In genomic region chr4:5874811-5875465, GRCh38 we compare ENCODE assay signal across 13 cellular contexts. TPM values are rescaled to one million over a fixed set of nuclear protein-coding genes. Genes with fewer than 3 reads are reported as not detected.
A peak's percentile ranks its signal among the peaks of the same experiment; 100 is the strongest.
DNase-seq lines count a peak whose midpoint lies in the region; TF ChIP-seq lines count a peak whose summit lies in the region.
"Had no signal": no experiment of that assay in that cellular context is flagged by ENCODE, and none has a peak within 500 bp of the region (broad histone marks: within the 10 kb centered on the region; RNA-seq: fewer than 3 reads in every experiment).

No MANE protein-coding gene starts in this region.

- H3K36me3 ChIP-seq in adrenal gland (replicated peaks in 1 of 2) (no peaks in the 10 kb centered on the region), sigmoid colon (no peaks in the 10 kb centered on the region)

- TF ChIP-seq CTCF in epithelial cell of esophagus (IDR thresholded peaks at IDR 0.05; ENCODE audit: insufficient read depth, low read depth, low read length, missing control alignments) (no peak), adrenal gland (IDR thresholded peaks at IDR 0.05) (no peak), sigmoid colon (IDR thresholded peaks at IDR 0.05) (no peak)

- TF ChIP-seq POLR2A in adrenal gland (IDR thresholded peaks at IDR 0.05) (no peak), sigmoid colon (IDR thresholded peaks at IDR 0.05) (no peak)

- H3K27ac ChIP-seq in adrenal gland, result no peak overlapping the region
- H3K27ac ChIP-seq in sigmoid colon, result no peak overlapping the region

- H3K27me3 ChIP-seq in adrenal gland (no peaks in the 10 kb centered on the region), sigmoid colon (peaks cover 0 to 4% (median 3%) of the 10 kb centered on the region in 3 donors)

- WGBS in adrenal gland, 4 donors, result 34 to 54% (median 43%) methylated on average over 6 of the region's 6 CpGs
- WGBS in sigmoid colon, 2 donors, result 52 to 65% methylated on average over 6 of the region's 6 CpGs

- H3K4me1 ChIP-seq in adrenal gland (replicated peaks in 1 of 2) (no peaks in the 10 kb centered on the region), sigmoid colon (peaks cover 0 to 5% (median 2%) of the 10 kb centered on the region in 4 donors)

- TF ChIP-seq EP300 in sigmoid colon (IDR thresholded peaks at IDR 0.05), result no peak

- intact Hi-C loops in adrenal gland (cut with DNase I) (no loop called here), sigmoid colon (cut with DNase I) (no loop called here)

- DNase-seq in GM03348 (ENCODE audit: low spot score), result peak; percentile 80
- peak; percentile 54 to 78 for DNase-seq in NCI-H446 (lab: John Stamatoyannopoulos, UW)
- peak; percentile 20 for DNase-seq in epithelial cell of esophagus (ENCODE audit: low read depth)
- peak; percentile 84 for DNase-seq in myocyte (ENCODE audit: low read depth)
- no peak for DNase-seq in GM19238 (ENCODE audit: insufficient read length, low spot score)
- DNase-seq in adrenal gland, result no peak
- DNase-seq in sigmoid colon, result no peak
- no peak for DNase-seq in HCEC 1CT
- DNase-seq: kidney; MV-4-11; stimulated activated CD4-positive, alpha-beta T cell treated with anti-CD3 and anti-CD28 coated beads, Interleukin-12 subunit alpha, Interleukin-12 subunit beta, amount 100 ng/mL, for 4 hours; T-cell had no signal

- no peaks in the 10 kb centered on the region for H3K9me3 ChIP-seq in adrenal gland (replicated peaks in 1 of 3)
- no peaks in the 10 kb centered on the region for H3K9me3 ChIP-seq in sigmoid colon

- H3K4me3 ChIP-seq in epithelial cell of esophagus (ENCODE audit: low read length), result no peak overlapping the region
- H3K4me3 ChIP-seq in adrenal gland, result no peak overlapping the region
- H3K4me3 ChIP-seq in sigmoid colon, result no peak overlapping the region

RNA-seq across cellular contexts. Expression of gene CRMP1, which starts 17.9 kb away (rescaled TPM):
- total RNA-seq in myocyte (23.2 and 23.6 TPM in 2 replicates), adrenal gland (1 to 10 TPM in 4 of 8 donors, under 1 TPM in 4; 0.18 to 10.0 (median 1.0) TPM), sigmoid colon (1 to 10 TPM; 3.5 to 6.4 (median 4.7) TPM)
- polyA plus RNA-seq in myocyte (2012), result 57.6 TPM
- polyA plus RNA-seq in adrenal gland (1 to 10 TPM; 4.8 to 9.3 (median 8.4) TPM), sigmoid colon (1 to 10 TPM in 1 of 3 donors, under 1 TPM in 1, not detected in 1; under 0.01 to 4.1 TPM)
- total RNA-seq: activated CD8-positive, alpha-beta T cell treated with anti-CD3 and anti-CD28 coated beads, Interleukin-2, amount 10 ng/mL, durations not matched to agents 7 days and 5 days had no signal

Comparison
In these comparisons a context has a peak if more than half of its experiments do, and no peak if none do; other contexts are left out.
1. DNase-seq: peak in GM03348 (single experiment), NCI-H446 (2 of 2), epithelial cell of esophagus (single experiment) and myocyte (single experiment); none in GM19238 (single experiment), adrenal gland (0 of 7), sigmoid colon (single experiment) and HCEC 1CT (single experiment).